Comparison of ENCODE assay signal across 15 cellular contexts in genomic region chr10:58971806-58972491, GRCh38.
A peak's percentile ranks its signal among the peaks of the same experiment; 100 is the strongest.
DNase-seq lines count a peak whose midpoint lies in the region; ATAC-seq and TF ChIP-seq lines count a peak whose summit lies in the region.
"Had no signal": no experiment of that assay in that cellular context is flagged by ENCODE, and none has a peak within 500 bp of the region (broad histone marks: within the 10 kb centered on the region; RNA-seq: fewer than 3 reads in every experiment).

No MANE protein-coding gene starts in this region.

- no peaks in the 10 kb centered on the region for H3K79me2 ChIP-seq in SK-N-SH (ENCODE audit: insufficient read depth)

- intact Hi-C loops in esophagus muscularis mucosa (cut with DNase I), result no loop called here

- ATAC-seq in upper lobe of left lung (ENCODE audit: low FRiP score in 2 of 2), result no peak
- ATAC-seq: GM12878 had no signal

- DNase-seq in BE2C, result peak; percentile 67
- DNase-seq in SK-N-SH, result peak; percentile 45
- peak; percentile 8 for DNase-seq in esophagus muscularis mucosa (ENCODE audit: extremely low spot score)
- DNase-seq in retina, result peak; percentile 49
- no peak for DNase-seq in upper lobe of left lung
- DNase-seq in activated CD4-positive, alpha-beta T cell treated with anti-CD3 and anti-CD28 coated beads, Interleukin-2, amount 50 U/mL, for 1 hour, result no peak
- no peak for DNase-seq in stimulated activated CD4-positive, alpha-beta T cell treated with anti-CD3 and anti-CD28 coated beads, Interleukin-4, amount 100 ng/mL, for 4 hours
- DNase-seq: 8988T; C1 segment of cervical spinal cord; Calu3; CD4-positive, alpha-beta T cell; DMS79; GOT3; H9 had no signal

- H3K27ac ChIP-seq in SK-N-SH (ENCODE audit: low read depth in 2 of 2, low read length in 1 of 2) (peak overlapping the region in 1 of 2 experiments; percentile 99; a peak in 3 of 4 replicates), esophagus muscularis mucosa (replicated peaks in 1 of 4) (no peak overlapping the region), upper lobe of left lung (no peak overlapping the region)

- TF ChIP-seq RAD21 in SK-N-SH (IDR thresholded peaks at IDR 0.05; ENCODE audit: low read length), result no peak; the same call in 1 of the 2 replicates

- peaks cover 3% of the 10 kb centered on the region for H3F3A ChIP-seq in SK-N-SH (replicated peaks; ENCODE audit: insufficient read depth)

- 18% methylated on average over 2 of the region's 2 CpGs for WGBS in SK-N-SH (ENCODE audit: low lambda C conversion rate)
- WGBS in esophagus muscularis mucosa, result 81% methylated on average over 2 of the region's 2 CpGs
- 61 to 70% methylated on average over 2 of the region's 2 CpGs for WGBS in upper lobe of left lung, 2 donors

- H3K4me2 ChIP-seq in SK-N-SH, result no peak overlapping the region

- no peaks in the 10 kb centered on the region for H3K9me3 ChIP-seq in BE2C
- H3K9me3 ChIP-seq in SK-N-SH, result no peaks in the 10 kb centered on the region
- no peaks in the 10 kb centered on the region for H3K9me3 ChIP-seq in esophagus muscularis mucosa
- no peaks in the 10 kb centered on the region for H3K9me3 ChIP-seq in upper lobe of left lung

- no peak overlapping the region for H3K4me3 ChIP-seq in BE2C (ENCODE audit: low read depth, low read length)
- no peak overlapping the region for H3K4me3 ChIP-seq in SK-N-SH (ENCODE audit: low read depth in 2 of 2, low read length in 1 of 2)
- H3K4me3 ChIP-seq in esophagus muscularis mucosa, result no peak overlapping the region
- H3K4me3 ChIP-seq in upper lobe of left lung, result no peak overlapping the region
- H3K4me3 ChIP-seq: GM12878 had no signal

- CTCF ChIA-PET in SK-N-SH (lab: Yijun Ruan, JAX), result interaction anchor here (0.8 to 1.9 kb wide), 8 partner anchors 20 to 608 kb away, joined by 3 to 6 read pairs (median 3); no protein-coding TSS in a partner anchor

- TF ChIP-seq EP300 in SK-N-SH (IDR thresholded peaks at IDR 0.05; ENCODE audit: borderline replicate concordance in 1 of 2, low read depth in 1 of 2, low read length in 1 of 2), result peak in 1 of 2 experiments; percentile 100; a peak in 2 of 4 replicates
- no peak for TF ChIP-seq EP300 in esophagus muscularis mucosa (IDR thresholded peaks at IDR 0.05)
- TF ChIP-seq EP300 in upper lobe of left lung (IDR thresholded peaks at IDR 0.05), result no peak

- H3K9ac ChIP-seq in SK-N-SH, result no peak overlapping the region

- H3K4me1 ChIP-seq in BE2C (peaks cover 37% of the 10 kb centered on the region), SK-N-SH (ENCODE audit: control insufficient read depth in 1 of 2, insufficient read depth in 2 of 2, low read depth in 1 of 2, low read length in 1 of 2) (peaks cover 0 to 41% of the 10 kb centered on the region in 2 experiments; a peak in 2 of 4 replicates), esophagus muscularis mucosa (peaks cover 0 to 7% (median 2%) of the 10 kb centered on the region in 4 donors), upper lobe of left lung (no peaks in the 10 kb centered on the region)

- TF ChIP-seq POLR2A in esophagus muscularis mucosa (IDR thresholded peaks at IDR 0.05; ENCODE audit: low read depth) (no peak), upper lobe of left lung (IDR thresholded peaks at IDR 0.05) (no peak)

- no peaks in the 10 kb centered on the region for H3K27me3 ChIP-seq in BE2C
- no peaks in the 10 kb centered on the region for H3K27me3 ChIP-seq in SK-N-SH (ENCODE audit: insufficient read depth)
- H3K27me3 ChIP-seq in esophagus muscularis mucosa, result peaks cover 0 to 5% (median 0%) of the 10 kb centered on the region in 4 donors
- H3K27me3 ChIP-seq in upper lobe of left lung, result no peaks in the 10 kb centered on the region

- no peaks in the 10 kb centered on the region for H3K36me3 ChIP-seq in BE2C
- H3K36me3 ChIP-seq in SK-N-SH (replicated peaks in 1 of 2; ENCODE audit: control insufficient read depth in 1 of 2, insufficient read depth in 2 of 2, low read length in 1 of 2), result no peaks in the 10 kb centered on the region
- no peaks in the 10 kb centered on the region for H3K36me3 ChIP-seq in esophagus muscularis mucosa
- no peaks in the 10 kb centered on the region for H3K36me3 ChIP-seq in upper lobe of left lung

- no peaks in the 10 kb centered on the region for H4K20me1 ChIP-seq in SK-N-SH (ENCODE audit: insufficient read depth)

- POLR2A ChIA-PET in SK-N-SH (lab: Yijun Ruan, JAX), result interaction anchor here (1.6 kb wide), 1 partner anchor 127 kb away, joined by 3 read pairs; no protein-coding TSS in a partner anchor

- no peak for TF ChIP-seq CTCF in BE2C (IDR thresholded peaks at IDR 0.05; ENCODE audit: low read depth, low read length)
- TF ChIP-seq CTCF in SK-N-SH (IDR thresholded peaks at IDR 0.05), result no peak
- no peak for TF ChIP-seq CTCF in esophagus muscularis mucosa (IDR thresholded peaks at IDR 0.05)
- no peak for TF ChIP-seq CTCF in upper lobe of left lung (IDR thresholded peaks at IDR 0.05)

- no peaks in the 10 kb centered on the region for H3K9me2 ChIP-seq in SK-N-SH

- no peak overlapping the region for H2AFZ ChIP-seq in SK-N-SH (ENCODE audit: low read depth)

TF ChIP-seq in SK-N-SH, 30 proteins besides CTCF, POLR2A, EP300 and RAD21:
- TF ChIP-seq SIN3A (IDR thresholded peaks at IDR 0.05; ENCODE audit: borderline replicate concordance, low read depth, low read length) (no peak), EZH2phosphoT487 (IDR thresholded peaks at IDR 0.05; ENCODE audit: borderline replicate concordance, low read depth) (no peak), FOSL2 (IDR thresholded peaks at IDR 0.05; ENCODE audit: borderline replicate concordance, low read depth) (no peak), MXI1 (IDR thresholded peaks at IDR 0.05; ENCODE audit: low read depth, low read length) (peak; percentile 81), JUND (IDR thresholded peaks at IDR 0.05) (peak; percentile 46; the same call in 1 of the 2 replicates), CHD2 (IDR thresholded peaks at IDR 0.05; ENCODE audit: low read length, partially characterized antibody) (peak; percentile 78), FOXJ3 (CRISPR knock-in tag; IDR thresholded peaks at IDR 0.05) (peak; percentile 89), RCOR1 (IDR thresholded peaks at IDR 0.05; ENCODE audit: low read length) (peak; percentile 92), GATA2 (CRISPR knock-in tag; IDR thresholded peaks at IDR 0.05) (peak; percentile 88), TCF12 (IDR thresholded peaks at IDR 0.05) (peak; percentile 80), USF2 (IDR thresholded peaks at IDR 0.05; ENCODE audit: borderline replicate concordance, low read depth, low read length) (no peak), GABPA (IDR thresholded peaks at IDR 0.05; ENCODE audit: low read depth) (no peak), PBX3 (IDR thresholded peaks at IDR 0.05) (peak; percentile 72), TEAD4 (IDR thresholded peaks at IDR 0.05; ENCODE audit: borderline replicate concordance, insufficient read depth) (peak; percentile 73; the same call in 1 of the 2 replicates), FOXM1 (IDR thresholded peaks at IDR 0.05; ENCODE audit: low read depth) (no peak), POLR2AphosphoS5 (IDR thresholded peaks at IDR 0.05; ENCODE audit: low read depth, low read length) (peak; percentile 77; the same call in 1 of the 2 replicates)

Comparison
In these comparisons a context has a peak if more than half of its experiments do, and no peak if none do; other contexts are left out.
1. DNase-seq: peak in BE2C (single experiment), SK-N-SH (single experiment), esophagus muscularis mucosa (single experiment) and retina (single experiment); none in upper lobe of left lung (0 of 2), activated CD4-positive, alpha-beta T cell treated with anti-CD3 and anti-CD28 coated beads, Interleukin-2, amount 50 U/mL, for 1 hour (single experiment) and stimulated activated CD4-positive, alpha-beta T cell treated with anti-CD3 and anti-CD28 coated beads, Interleukin-4, amount 100 ng/mL, for 4 hours (0 of 2).